In genomic region chr20:24917797-24918578, GRCh38 we compare ENCODE assay signal across 8 cellular contexts. TPM values are rescaled to one million over a fixed set of nuclear protein-coding genes. Genes with fewer than 3 reads are reported as not detected.
A peak's percentile ranks its signal among the peaks of the same experiment; 100 is the strongest.
DNase-seq lines count a peak whose midpoint lies in the region; ATAC-seq and TF ChIP-seq lines count a peak whose summit lies in the region.

No MANE protein-coding gene starts in this region.

- no peak overlapping the region for H3K9ac ChIP-seq in endodermal cell (ENCODE audit: extremely low read depth, low read length, poor library complexity, severe bottlenecking)

- peaks cover 10% of the 10 kb centered on the region for H3K27me3 Mint-ChIP-seq in endodermal cell (ENCODE audit: insufficient read depth)

- no peaks in the 10 kb centered on the region for H3K4me1 Mint-ChIP-seq in endodermal cell

- ATAC-seq in HG02678 (IDR thresholded peaks at IDR 0.05; ENCODE audit: unreplicated experiment) (peak; percentile 57), HG02938 (IDR thresholded peaks at IDR 0.05; ENCODE audit: unreplicated experiment) (no peak)

- no peak overlapping the region for H3K27ac ChIP-seq in endodermal cell (ENCODE audit: low read depth, low read length)

- H3K4me1 ChIP-seq in endodermal cell (ENCODE audit: control insufficient read depth, insufficient read depth, low read length) = no peaks in the 10 kb centered on the region

- H3K27ac Mint-ChIP-seq in endodermal cell = no peak overlapping the region

- H3K27me3 ChIP-seq in endodermal cell (ENCODE audit: control insufficient read depth, insufficient read depth, low read length, poor library complexity, severe bottlenecking) = no peaks in the 10 kb centered on the region

- peaks cover 19% of the 10 kb centered on the region for H3K9me3 Mint-ChIP-seq in endodermal cell

- 44 to 45% methylated on average over 24 to 34 of the region's 34 CpGs for WGBS in endodermal cell (ENCODE audit: insufficient coverage in 1 of 2, insufficient read length in 1 of 2), 2 experiments

- H3K9me3 ChIP-seq in endodermal cell (ENCODE audit: control insufficient read depth, low read length) = peaks cover 7% of the 10 kb centered on the region

- H3K4me3 Mint-ChIP-seq in endodermal cell = no peak overlapping the region

- H3K36me3 ChIP-seq in endodermal cell (ENCODE audit: control insufficient read depth, insufficient read depth, low read length) = no peaks in the 10 kb centered on the region

- no peaks in the 10 kb centered on the region for H3K36me3 Mint-ChIP-seq in endodermal cell (ENCODE audit: low read depth)

- DNase-seq in DMS53 treated with DMSO at 0.1 percent for 48 hours (lab: John Stamatoyannopoulos, UW; ENCODE audit: unreplicated experiment) = peak; percentile 49
- peak; percentile 65 to 85 for DNase-seq in NCI-H446 (lab: John Stamatoyannopoulos, UW)
- peak; percentile 60 to 66 for DNase-seq in activated CD4-positive, alpha-beta T cell treated with anti-CD3 and anti-CD28 coated beads, Interleukin-2, amount 50 U/mL, for 48 hours
- peak; percentile 93 for DNase-seq in endodermal cell
- DNase-seq in medulla oblongata (ENCODE audit: extremely low spot score) = peak; percentile 89
- DNase-seq in stimulated activated CD8-positive, alpha-beta memory T cell treated with anti-CD3 and anti-CD28 coated beads, Interleukin-4, amount 100 ng/mL, for 48 hours = peak; percentile 74

- H3K4me3 ChIP-seq in endodermal cell (ENCODE audit: low read length) = no peak overlapping the region

- peak; percentile 95 for TF ChIP-seq CTCF in endodermal cell (conservative IDR thresholded peaks at IDR 0.05)

RNA-seq across cellular contexts. Expression of gene CST7, which starts 31.1 kb away (rescaled TPM):
- not detected for total RNA-seq in endodermal cell
- polyA plus RNA-seq in endodermal cell (2013, experiment 1 of 2) = not detected
- polyA plus RNA-seq in endodermal cell (2013, experiment 2 of 2) = not detected
